Comparison of ENCODE assay signal across 23 cellular contexts in genomic region chr6:89364586-89364985, GRCh38. TPM values are rescaled to one million over a fixed set of nuclear protein-coding genes. Genes with fewer than 3 reads are reported as not detected.
"Had no signal": no experiment of that assay in that cellular context is flagged by ENCODE, and none has a peak within 500 bp of the region (broad histone marks: within the 10 kb centered on the region; RNA-seq: fewer than 3 reads in every experiment).

No MANE protein-coding gene starts in this region.

- H3K27me3 ChIP-seq: adrenal gland, breast epithelium, gastroesophageal sphincter, heart left ventricle, left lung, stomach, testis, upper lobe of left lung had no signal

- H3K9me3 ChIP-seq: adrenal gland, breast epithelium, gastroesophageal sphincter, heart left ventricle, left lung, prostate gland, stomach, testis, upper lobe of left lung had no signal

- H3K4me1 ChIP-seq: breast epithelium, prostate gland, testis had no signal

- H3K9me3 Mint-ChIP-seq: activated T-cell treated with anti-CD3 and anti-CD28 coated beads, Interleukin-2, amount 50 U/mL, for 4 hours had no signal

- H3K4me3 ChIP-seq: adrenal gland, breast epithelium, gastroesophageal sphincter, heart left ventricle, left lung, prostate gland, stomach, testis, upper lobe of left lung had no signal

- H3K27ac Mint-ChIP-seq: activated CD4-positive, alpha-beta T cell treated with anti-CD3 and anti-CD28 coated beads, Interleukin-2, amount 10 ng/mL, durations not matched to agents 7 days and 5 days had no signal

- FAIRE-seq: astrocyte had no signal

- H3K4me3 Mint-ChIP-seq: activated CD4-positive, alpha-beta T cell treated with anti-CD3 and anti-CD28 coated beads, Interleukin-2, amount 10 ng/mL, durations not matched to agents 7 days and 5 days; activated T-cell treated with anti-CD3 and anti-CD28 coated beads, Interleukin-2, amount 50 U/mL, for 4 hours had no signal

- DNase-seq: activated CD4-positive, alpha-beta T cell treated with anti-CD3 and anti-CD28 coated beads, Interleukin-2, amount 10 ng/mL, durations not matched to agents 7 days and 5 days; activated CD8-positive, alpha-beta memory T cell treated with anti-CD3 and anti-CD28 coated beads, Interleukin-2, amount 50 U/mL, for 4 hours; activated effector memory CD4-positive, alpha-beta T cell treated with anti-CD3 and anti-CD28 coated beads, Interleukin-2, amount 50 U/mL, for 16 hours; activated naive CD4-positive, alpha-beta T cell treated with anti-CD3 and anti-CD28 coated beads, Interleukin-2, amount 50 U/mL, for 16 hours; activated T-cell treated with anti-CD3 and anti-CD28 coated beads, Interleukin-2, amount 50 U/mL, for 4 hours; adrenal gland; cortex of kidney; effector CD4-positive, alpha-beta T cell; heart left ventricle; left lung; right cardiac atrium; stomach; T-helper 9 cell; testis; upper lobe of left lung had no signal

- H3K27ac ChIP-seq: adrenal gland, breast epithelium, gastroesophageal sphincter, prostate gland, stomach, testis, upper lobe of left lung had no signal

- ATAC-seq: activated CD4-positive, CD25-positive, alpha-beta regulatory T cell treated with anti-CD3 and anti-CD28 coated beads, Interleukin-2, amount 50 U/mL, for 24 hours; activated T-cell treated with anti-CD3 and anti-CD28 coated beads, Interleukin-2, amount 50 U/mL, for 4 hours; esophagus mucosa; gastroesophageal sphincter; left lung; right cardiac atrium had no signal

- H3K27me3 Mint-ChIP-seq: activated CD4-positive, alpha-beta T cell treated with anti-CD3 and anti-CD28 coated beads, Interleukin-2, amount 10 ng/mL, durations not matched to agents 7 days and 5 days had no signal

- H3K36me3 ChIP-seq: adrenal gland, breast epithelium, gastroesophageal sphincter, left lung, prostate gland, stomach, upper lobe of left lung had no signal

RNA-seq across cellular contexts. Expression of gene GABRR2, which starts 49.5 kb away (rescaled TPM):
- total RNA-seq: esophagus mucosa, kidney epithelial cell, skeletal muscle tissue had no signal
